8 cellular contexts compared by ENCODE assay signal in genomic region chr3:127734754-127735473, GRCh38.
DNase-seq lines count a peak whose midpoint lies in the region; ATAC-seq, FAIRE-seq and TF ChIP-seq lines count a peak whose summit lies in the region.

No MANE protein-coding gene starts in this region.

- TF ChIP-seq EP300 in SK-N-SH (IDR thresholded peaks at IDR 0.05; ENCODE audit: borderline replicate concordance in 1 of 2, low read depth in 1 of 2, low read length in 1 of 2) (peak in 1 of 2 experiments; percentile 31; a peak in 1 of 4 replicates), sigmoid colon (IDR thresholded peaks at IDR 0.05) (no peak)

- H3K27ac Mint-ChIP-seq in endothelial cell (ENCODE audit: unreplicated experiment) = no peak overlapping the region

- POLR2A ChIA-PET in SK-N-SH (lab: Yijun Ruan, JAX) = no interaction called here

- ATAC-seq in foreskin keratinocyte (peak; percentile 76), GM21447 (IDR thresholded peaks at IDR 0.05; ENCODE audit: unreplicated experiment) (no peak), HG02623 (IDR thresholded peaks at IDR 0.05; ENCODE audit: unreplicated experiment) (no peak), HG02763 (IDR thresholded peaks at IDR 0.05; ENCODE audit: unreplicated experiment) (no peak)

- H3K36me3 Mint-ChIP-seq in endothelial cell (ENCODE audit: low read depth, unreplicated experiment) = no peaks in the 10 kb centered on the region

- peak overlapping the region; percentile 33 for H3K4me2 ChIP-seq in SK-N-SH

- no peak for TF ChIP-seq CTCF in SK-N-SH (IDR thresholded peaks at IDR 0.05)
- no peak for TF ChIP-seq CTCF in foreskin keratinocyte (conservative IDR thresholded peaks at IDR 0.05)
- no peak for TF ChIP-seq CTCF in sigmoid colon (IDR thresholded peaks at IDR 0.05)
- no peak for TF ChIP-seq CTCF in endothelial cell (IDR thresholded peaks at IDR 0.05; ENCODE audit: unreplicated experiment)

- H3F3A ChIP-seq in SK-N-SH (replicated peaks; ENCODE audit: insufficient read depth) = peaks cover 22% of the 10 kb centered on the region

- TF ChIP-seq POLR2A in GM12892 (IDR thresholded peaks at IDR 0.05; ENCODE audit: low read depth, low read length) (no peak), sigmoid colon (IDR thresholded peaks at IDR 0.05) (no peak)

- H3K9me3 ChIP-seq in SK-N-SH (no peaks in the 10 kb centered on the region), sigmoid colon (no peaks in the 10 kb centered on the region)

- peak overlapping the region; percentile 60 for H3K9ac ChIP-seq in SK-N-SH

- H3K9me3 Mint-ChIP-seq in endothelial cell (ENCODE audit: unreplicated experiment) = no peaks in the 10 kb centered on the region

- 48% methylated on average over 8 of the region's 8 CpGs for WGBS in SK-N-SH (ENCODE audit: low lambda C conversion rate)
- 30 to 39% methylated on average over 8 of the region's 8 CpGs for WGBS in sigmoid colon, 2 donors

- no peak overlapping the region for H3K4me3 ChIP-seq in SK-N-SH (ENCODE audit: low read depth in 2 of 2, low read length in 1 of 2)
- H3K4me3 ChIP-seq in sigmoid colon = no peak overlapping the region

- H3K9me2 ChIP-seq in SK-N-SH = no peaks in the 10 kb centered on the region

- H3K27me3 ChIP-seq in SK-N-SH (ENCODE audit: insufficient read depth) (no peaks in the 10 kb centered on the region), foreskin keratinocyte (no peaks in the 10 kb centered on the region), sigmoid colon (no peaks in the 10 kb centered on the region)

- H3K4me1 ChIP-seq in SK-N-SH (ENCODE audit: control insufficient read depth in 1 of 2, insufficient read depth in 2 of 2, low read depth in 1 of 2, low read length in 1 of 2) (peaks cover 31 to 35% of the 10 kb centered on the region in 2 experiments; a peak in 3 of 4 replicates), foreskin keratinocyte (peaks cover 28% of the 10 kb centered on the region), sigmoid colon (peaks cover 0 to 67% (median 34%) of the 10 kb centered on the region in 4 donors)

- CTCF ChIA-PET in SK-N-SH (lab: Yijun Ruan, JAX) = interaction anchor here (1.1 to 1.3 kb wide), 2 partner anchors 12 to 44 kb away, joined by 3 to 5 read pairs; no protein-coding TSS in a partner anchor

- no peaks in the 10 kb centered on the region for H4K20me1 ChIP-seq in SK-N-SH (ENCODE audit: insufficient read depth)

- no peak for TF ChIP-seq RAD21 in SK-N-SH (IDR thresholded peaks at IDR 0.05; ENCODE audit: low read length)

- DNase-seq in GM12892 (ENCODE audit: insufficient read length) = no peak
- DNase-seq in SK-N-SH = no peak
- peak; percentile 73 to 81 for DNase-seq in foreskin keratinocyte
- no peak for DNase-seq in sigmoid colon
- no peak for DNase-seq in endothelial cell (ENCODE audit: low spot score)

- H3K27me3 Mint-ChIP-seq in endothelial cell (ENCODE audit: unreplicated experiment) = peaks cover 5% of the 10 kb centered on the region

- peak; percentile 80 for FAIRE-seq in GM12892 (lab: Jason Lieb, UNC)

- intact Hi-C loops in sigmoid colon (cut with DNase I) = no loop called here

- H3K36me3 ChIP-seq in SK-N-SH (replicated peaks in 1 of 2; ENCODE audit: control insufficient read depth in 1 of 2, insufficient read depth in 2 of 2, low read length in 1 of 2) (no peaks in the 10 kb centered on the region), sigmoid colon (no peaks in the 10 kb centered on the region)

- H2AFZ ChIP-seq in SK-N-SH (ENCODE audit: low read depth) = peak overlapping the region; percentile 62

- no peaks in the 10 kb centered on the region for H3K79me2 ChIP-seq in SK-N-SH (ENCODE audit: insufficient read depth)

- H3K4me3 Mint-ChIP-seq in endothelial cell (ENCODE audit: unreplicated experiment) = no peak overlapping the region

- H3K4me1 Mint-ChIP-seq in endothelial cell (ENCODE audit: unreplicated experiment) = peaks cover 15% of the 10 kb centered on the region

- H3K27ac ChIP-seq in SK-N-SH (ENCODE audit: low read depth in 2 of 2, low read length in 1 of 2) (peak overlapping the region; percentile 48 to 89), foreskin keratinocyte (no peak overlapping the region), sigmoid colon (peak overlapping the region; percentile 41 to 75 (median 52))

TF ChIP-seq in SK-N-SH, 30 proteins besides CTCF, POLR2A, EP300 and RAD21 (continues in another document):
- TF ChIP-seq TCF12 (IDR thresholded peaks at IDR 0.05) = peak; percentile 75
- no peak for TF ChIP-seq FOXJ3 (CRISPR knock-in tag; IDR thresholded peaks at IDR 0.05)
- TF ChIP-seq CHD2 (IDR thresholded peaks at IDR 0.05; ENCODE audit: low read length, partially characterized antibody) = no peak
- TF ChIP-seq NFIC (IDR thresholded peaks at IDR 0.05; ENCODE audit: borderline replicate concordance) = peak; percentile 78
- TF ChIP-seq SIN3A (IDR thresholded peaks at IDR 0.05; ENCODE audit: borderline replicate concordance, low read depth, low read length) = peak; percentile 30; the same call in 1 of the 2 replicates
- no peak for TF ChIP-seq MXI1 (IDR thresholded peaks at IDR 0.05; ENCODE audit: low read depth, low read length)
- no peak for TF ChIP-seq NRF1 (IDR thresholded peaks at IDR 0.05; ENCODE audit: low read depth, low read length)
- no peak for TF ChIP-seq PBX3 (IDR thresholded peaks at IDR 0.05)
- TF ChIP-seq GABPA (IDR thresholded peaks at IDR 0.05; ENCODE audit: low read depth) = no peak
- peak; percentile 44; the same call in 1 of the 2 replicates for TF ChIP-seq FOSL2 (IDR thresholded peaks at IDR 0.05; ENCODE audit: borderline replicate concordance, low read depth)
- TF ChIP-seq RXRA (IDR thresholded peaks at IDR 0.05; ENCODE audit: borderline replicate concordance, low read depth) = peak; percentile 20; the same call in 1 of the 2 replicates
- no peak for TF ChIP-seq ZBTB33 (IDR thresholded peaks at IDR 0.05; ENCODE audit: borderline replicate concordance, low read depth)
- TF ChIP-seq SMC3 (IDR thresholded peaks at IDR 0.05; ENCODE audit: low read depth, low read length) = no peak
- TF ChIP-seq TAF1 (IDR thresholded peaks at IDR 0.05; ENCODE audit: borderline replicate concordance, low read depth, low read length) = no peak
- no peak for TF ChIP-seq USF1 (IDR thresholded peaks at IDR 0.05; ENCODE audit: borderline replicate concordance, low read depth)
- no peak for TF ChIP-seq GATA2 (CRISPR knock-in tag; IDR thresholded peaks at IDR 0.05)
- peak; percentile 58; the same call in 1 of the 2 replicates for TF ChIP-seq MAX (IDR thresholded peaks at IDR 0.05; ENCODE audit: low read depth)
- peak; percentile 9; the same call in 1 of the 2 replicates for TF ChIP-seq JUND (IDR thresholded peaks at IDR 0.05)
- no peak for TF ChIP-seq IRF3 (IDR thresholded peaks at IDR 0.05; ENCODE audit: low read depth, low read length)
- TF ChIP-seq TEAD4 (IDR thresholded peaks at IDR 0.05; ENCODE audit: borderline replicate concordance, insufficient read depth) = peak; percentile 71
- no peak for TF ChIP-seq EZH2phosphoT487 (IDR thresholded peaks at IDR 0.05; ENCODE audit: borderline replicate concordance, low read depth)
- no peak for TF ChIP-seq ELF1 (IDR thresholded peaks at IDR 0.05)
- TF ChIP-seq FOXM1 (IDR thresholded peaks at IDR 0.05; ENCODE audit: low read depth) = no peak
- TF ChIP-seq RCOR1 (IDR thresholded peaks at IDR 0.05; ENCODE audit: low read length) = no peak

Comparison
In these comparisons a context has a peak if more than half of its experiments do, and no peak if none do; other contexts are left out.
1. DNase-seq: peak in foreskin keratinocyte (2 of 2); none in GM12892 (single experiment), SK-N-SH (single experiment), sigmoid colon (single experiment) and endothelial cell (single experiment).